In genomic region chr1:156665539-156665938, GRCh38 we compare ENCODE assay signal across 11 cellular contexts. TPM values are rescaled to one million over a fixed set of nuclear protein-coding genes. Genes with fewer than 3 reads are reported as not detected.
A peak's percentile ranks its signal among the peaks of the same experiment; 100 is the strongest.
DNase-seq lines count a peak whose midpoint lies in the region; ATAC-seq and TF ChIP-seq lines count a peak whose summit lies in the region.
"Had no signal": no experiment of that assay in that cellular context is flagged by ENCODE, and none has a peak within 500 bp of the region (broad histone marks: within the 10 kb centered on the region; RNA-seq: fewer than 3 reads in every experiment).

No MANE protein-coding gene starts in this region.

- no peaks in the 10 kb centered on the region for H4K20me1 ChIP-seq in GM23248 (ENCODE audit: insufficient read depth)

- peak overlapping the region; percentile 69 for H3K27ac Mint-ChIP-seq in activated CD4-positive, alpha-beta T cell treated with anti-CD3 and anti-CD28 coated beads, Interleukin-2, amount 10 ng/mL, durations not matched to agents 7 days and 5 days
- H3K27ac Mint-ChIP-seq in activated CD4-positive, alpha-beta T cell treated with anti-CD3 and anti-CD28 coated beads for 36 hours = no peak overlapping the region
- peak overlapping the region; percentile 93 to 99 (median 94) for H3K27ac Mint-ChIP-seq in nephron

- TF ChIP-seq POLR2A in gastroesophageal sphincter (IDR thresholded peaks at IDR 0.05) = no peak
- TF ChIP-seq POLR2A in upper lobe of left lung (IDR thresholded peaks at IDR 0.05) = no peak

- H3K27me3 Mint-ChIP-seq in activated CD4-positive, alpha-beta T cell treated with anti-CD3 and anti-CD28 coated beads, Interleukin-2, amount 10 ng/mL, durations not matched to agents 7 days and 5 days = peaks cover 15% of the 10 kb centered on the region
- H3K27me3 Mint-ChIP-seq in activated CD4-positive, alpha-beta T cell treated with anti-CD3 and anti-CD28 coated beads for 36 hours = peaks cover 2% of the 10 kb centered on the region
- H3K27me3 Mint-ChIP-seq in nephron (ENCODE audit: low read depth) = peaks cover 5% of the 10 kb centered on the region

- peaks cover 2 to 100% (median 83%) of the 10 kb centered on the region in 3 donors for H3K4me1 ChIP-seq in gastroesophageal sphincter
- peaks cover 86 to 93% (median 87%) of the 10 kb centered on the region in 4 donors for H3K4me1 ChIP-seq in upper lobe of left lung
- H3K4me1 ChIP-seq in GM23248 (ENCODE audit: insufficient read depth) = peaks cover 44% of the 10 kb centered on the region

- WGBS in gastroesophageal sphincter (ENCODE audit: low coverage in 1 of 2), 2 donors = 37 to 54% methylated on average over 2 to 3 of the region's 3 CpGs
- 59 to 61% methylated on average over 3 of the region's 3 CpGs for WGBS in upper lobe of left lung, 2 donors
- WGBS in GM23248 (ENCODE audit: low coverage in 1 of 2, low lambda C conversion rate in 2 of 2, missing lambda C conversion rate in 2 of 2), 2 experiments = 75 to 83% methylated on average over 3 of the region's 3 CpGs

- no peaks in the 10 kb centered on the region for H3K36me3 Mint-ChIP-seq in activated CD4-positive, alpha-beta T cell treated with anti-CD3 and anti-CD28 coated beads, Interleukin-2, amount 10 ng/mL, durations not matched to agents 7 days and 5 days (ENCODE audit: low read depth)
- H3K36me3 Mint-ChIP-seq in activated CD4-positive, alpha-beta T cell treated with anti-CD3 and anti-CD28 coated beads for 36 hours (ENCODE audit: low read depth) = no peaks in the 10 kb centered on the region
- H3K36me3 Mint-ChIP-seq in nephron (ENCODE audit: low read depth) = no peaks in the 10 kb centered on the region

- intact Hi-C loops in activated CD4-positive, alpha-beta T cell treated with anti-CD3 and anti-CD28 coated beads for 36 hours (cut with DNase I, micrococcal nuclease) = no loop called here

- H3K4me3 ChIP-seq in gastroesophageal sphincter (no peak overlapping the region), upper lobe of left lung (no peak overlapping the region), GM23248 (no peak overlapping the region)

- H3K9ac ChIP-seq in GM23248 = no peak overlapping the region

- H3K9me3 ChIP-seq in gastroesophageal sphincter (no peaks in the 10 kb centered on the region), upper lobe of left lung (no peaks in the 10 kb centered on the region), GM23248 (ENCODE audit: low read depth) (no peaks in the 10 kb centered on the region)

- CTCF ChIA-PET in activated CD4-positive, alpha-beta T cell treated with anti-CD3 and anti-CD28 coated beads, Interleukin-2, amount 10 ng/mL, durations not matched to agents 7 days and 5 days (lab: Charles Lee) = interaction anchor here (1.2 to 1.8 kb wide), 4 partner anchors 24 to 60 kb away, joined by 3 to 5 read pairs (median 4); no protein-coding TSS in a partner anchor
- CTCF ChIA-PET in activated CD4-positive, alpha-beta T cell treated with anti-CD3 and anti-CD28 coated beads for 36 hours (lab: Charles Lee) = interaction anchor here (0.6 to 1.5 kb wide), 5 partner anchors 10 to 53 kb away, joined by 3 to 4 read pairs (median 4); no protein-coding TSS in a partner anchor

- no peak overlapping the region for H3K4me3 Mint-ChIP-seq in activated CD4-positive, alpha-beta T cell treated with anti-CD3 and anti-CD28 coated beads, Interleukin-2, amount 10 ng/mL, durations not matched to agents 7 days and 5 days
- no peak overlapping the region for H3K4me3 Mint-ChIP-seq in activated CD4-positive, alpha-beta T cell treated with anti-CD3 and anti-CD28 coated beads for 36 hours
- peak overlapping the region; percentile 49 to 73 (median 58) for H3K4me3 Mint-ChIP-seq in nephron

- no peak for TF ChIP-seq EP300 in gastroesophageal sphincter (IDR thresholded peaks at IDR 0.05)
- no peak for TF ChIP-seq EP300 in upper lobe of left lung (IDR thresholded peaks at IDR 0.05)

- no peak overlapping the region for H3K4me2 ChIP-seq in GM23248 (ENCODE audit: unreplicated experiment)

- H3K27me3 ChIP-seq in gastroesophageal sphincter (no peaks in the 10 kb centered on the region), upper lobe of left lung (no peaks in the 10 kb centered on the region), GM23248 (replicated peaks; ENCODE audit: insufficient read depth) (no peaks in the 10 kb centered on the region)

- no peak for ATAC-seq in activated CD4-positive, alpha-beta T cell treated with anti-CD3 and anti-CD28 coated beads for 36 hours
- ATAC-seq in gastroesophageal sphincter (no peak), upper lobe of left lung (ENCODE audit: low FRiP score in 2 of 2) (no peak), HG02642 (IDR thresholded peaks at IDR 0.05; ENCODE audit: poor library complexity, unreplicated experiment) (no peak)

- no peak for TF ChIP-seq CTCF in gastroesophageal sphincter (IDR thresholded peaks at IDR 0.05)
- TF ChIP-seq CTCF in nephron (IDR thresholded peaks at IDR 0.05; ENCODE audit: unreplicated experiment in 3 of 3) = no peak
- no peak for TF ChIP-seq CTCF in upper lobe of left lung (IDR thresholded peaks at IDR 0.05)

- no peaks in the 10 kb centered on the region for H3K9me2 ChIP-seq in GM23248 (ENCODE audit: insufficient read depth)

- no peak for DNase-seq in activated CD4-positive, alpha-beta T cell treated with anti-CD3 and anti-CD28 coated beads, Interleukin-2, amount 10 ng/mL, durations not matched to agents 7 days and 5 days
- no peak for DNase-seq in activated CD4-positive, alpha-beta T cell treated with anti-CD3 and anti-CD28 coated beads for 36 hours
- DNase-seq in upper lobe of left lung = no peak
- DNase-seq in NCI-H748 (lab: John Stamatoyannopoulos, UW; ENCODE audit: unreplicated experiment) = no peak
- DNase-seq in GM23248 = no peak
- DNase-seq: 8988T; stimulated activated naive CD4-positive, alpha-beta T cell treated with Interleukin-2 at 50 U/mL for 16 hours had no signal

- no peaks in the 10 kb centered on the region for H3K79me2 ChIP-seq in GM23248 (ENCODE audit: insufficient read depth)

- peaks cover 33% of the 10 kb centered on the region for H3K4me1 Mint-ChIP-seq in activated CD4-positive, alpha-beta T cell treated with anti-CD3 and anti-CD28 coated beads, Interleukin-2, amount 10 ng/mL, durations not matched to agents 7 days and 5 days
- peaks cover 18% of the 10 kb centered on the region for H3K4me1 Mint-ChIP-seq in activated CD4-positive, alpha-beta T cell treated with anti-CD3 and anti-CD28 coated beads for 36 hours
- peaks cover 87% of the 10 kb centered on the region for H3K4me1 Mint-ChIP-seq in nephron

- in situ Hi-C loops in GM23248 (cut with MboI) = no loop called here

- POLR2A ChIA-PET in activated CD4-positive, alpha-beta T cell treated with anti-CD3 and anti-CD28 coated beads, Interleukin-2, amount 10 ng/mL, durations not matched to agents 7 days and 5 days (lab: Charles Lee) = no interaction called here
- POLR2A ChIA-PET in activated CD4-positive, alpha-beta T cell treated with anti-CD3 and anti-CD28 coated beads for 36 hours (lab: Charles Lee) = interaction anchor here (0.6 kb wide), 1 partner anchor 64 kb away, joined by 8 read pairs; the partner anchor contains the start of gene GPATCH4

- H2AFZ ChIP-seq in GM23248 = no peak overlapping the region

- H3K9me3 Mint-ChIP-seq in activated CD4-positive, alpha-beta T cell treated with anti-CD3 and anti-CD28 coated beads, Interleukin-2, amount 10 ng/mL, durations not matched to agents 7 days and 5 days = no peaks in the 10 kb centered on the region
- no peaks in the 10 kb centered on the region for H3K9me3 Mint-ChIP-seq in activated CD4-positive, alpha-beta T cell treated with anti-CD3 and anti-CD28 coated beads for 36 hours (ENCODE audit: low read depth)
- no peaks in the 10 kb centered on the region for H3K9me3 Mint-ChIP-seq in nephron

- H3K27ac ChIP-seq in gastroesophageal sphincter = peak overlapping the region in 3 of 4 donors; percentile 81 to 85 (median 84)
- H3K27ac ChIP-seq in upper lobe of left lung = peak overlapping the region; percentile 80 to 91 (median 83)
- no peak overlapping the region for H3K27ac ChIP-seq in GM23248

- H3F3A ChIP-seq in GM23248 (ENCODE audit: insufficient read depth) = peaks cover 17% of the 10 kb centered on the region

- no peaks in the 10 kb centered on the region for H3K36me3 ChIP-seq in gastroesophageal sphincter
- no peaks in the 10 kb centered on the region for H3K36me3 ChIP-seq in upper lobe of left lung
- H3K36me3 ChIP-seq in GM23248 (ENCODE audit: low read depth) = no peaks in the 10 kb centered on the region

RNA-seq across cellular contexts. Expression of gene NES, which starts 11.7 kb away (rescaled TPM):
- not detected for total RNA-seq in activated CD4-positive, alpha-beta T cell treated with anti-CD3 and anti-CD28 coated beads, Interleukin-2, amount 10 ng/mL, durations not matched to agents 7 days and 5 days
- total RNA-seq in activated CD4-positive, alpha-beta T cell treated with anti-CD3 and anti-CD28 coated beads for 36 hours = under 1 TPM in 1 of 2 experiments, not detected in 1; 0.02 TPM
- total RNA-seq in gastroesophageal sphincter (10 to 100 TPM; 13.9 to 34.3 (median 23.9) TPM), upper lobe of left lung (10 to 100 TPM; 25.9 to 93.5 (median 34.3) TPM)
- total RNA-seq in GM23248 (2014; rRNA removed; shearing (Covaris generic)) = 15.0 and 23.0 TPM in 2 replicates
- 2.2 TPM in 2 replicates for polyA plus RNA-seq in GM23248 (2016; fragmentation: Nextera tagmentation; extraction: Ambion mirVana)

RNA-seq across cellular contexts. Expression of gene BCAN, which starts 23.6 kb away (rescaled TPM):
- not detected for total RNA-seq in activated CD4-positive, alpha-beta T cell treated with anti-CD3 and anti-CD28 coated beads, Interleukin-2, amount 10 ng/mL, durations not matched to agents 7 days and 5 days
- not detected for total RNA-seq in activated CD4-positive, alpha-beta T cell treated with anti-CD3 and anti-CD28 coated beads for 36 hours
- total RNA-seq in gastroesophageal sphincter (1 to 10 TPM in 2 of 4 donors, under 1 TPM in 1, not detected in 1; 0.50 to 5.0 (median 1.9) TPM), upper lobe of left lung (under 1 TPM in 2 of 6 donors, not detected in 4; 0.11 to 0.13 TPM)
- total RNA-seq in GM23248 (2014; rRNA removed; shearing (Covaris generic)) = not detected in 2 replicates
- not detected in 2 replicates for polyA plus RNA-seq in GM23248 (2016; fragmentation: Nextera tagmentation; extraction: Ambion mirVana)
- polyA plus RNA-seq: neural cell had no signal

RNA-seq across cellular contexts. Expression of gene CRABP2, which starts 39.8 kb away (rescaled TPM):
- total RNA-seq in activated CD4-positive, alpha-beta T cell treated with anti-CD3 and anti-CD28 coated beads, Interleukin-2, amount 10 ng/mL, durations not matched to agents 7 days and 5 days = 1 to 10 TPM in 1 of 2 experiments, under 1 TPM in 1; 0.77 to 1.1 TPM
- total RNA-seq in activated CD4-positive, alpha-beta T cell treated with anti-CD3 and anti-CD28 coated beads for 36 hours = under 1 TPM; 0.88 to 0.98 TPM
- total RNA-seq in gastroesophageal sphincter = 10 to 100 TPM in 1 of 4 donors, 1 to 10 TPM in 2, under 1 TPM in 1; 0.54 to 36.7 (median 6.0) TPM
- total RNA-seq in upper lobe of left lung = 1 to 10 TPM in 4 of 6 donors, under 1 TPM in 1, not detected in 1; 0.76 to 8.1 (median 3.9) TPM
- total RNA-seq in GM23248 (2014; rRNA removed; shearing (Covaris generic)) = 23.3 and 38.8 TPM in 2 replicates
- polyA plus RNA-seq in GM23248 (2016; fragmentation: Nextera tagmentation; extraction: Ambion mirVana) = 64.1 and 68.6 TPM in 2 replicates

RNA-seq across cellular contexts. Expression of gene HAPLN2, which starts 46.3 kb away (rescaled TPM):
- total RNA-seq in activated CD4-positive, alpha-beta T cell treated with anti-CD3 and anti-CD28 coated beads, Interleukin-2, amount 10 ng/mL, durations not matched to agents 7 days and 5 days = under 1 TPM in 1 of 2 experiments, not detected in 1; 0.62 TPM
- under 1 TPM in 1 of 2 experiments, not detected in 1; 0.34 TPM for total RNA-seq in activated CD4-positive, alpha-beta T cell treated with anti-CD3 and anti-CD28 coated beads for 36 hours
- total RNA-seq in gastroesophageal sphincter (1 to 10 TPM in 2 of 4 donors, under 1 TPM in 2; 0.13 to 3.0 (median 1.2) TPM), upper lobe of left lung (1 to 10 TPM in 1 of 6 donors, under 1 TPM in 2, not detected in 3; 0.14 to 5.0 (median 0.37) TPM)
- total RNA-seq in GM23248 (2014; rRNA removed; shearing (Covaris generic)) = not detected in 2 replicates
- polyA plus RNA-seq in GM23248 (2016; fragmentation: Nextera tagmentation; extraction: Ambion mirVana) = not detected in 2 replicates

Comparison
In these comparisons a context has a peak if more than half of its experiments do, and no peak if none do; other contexts are left out.
1. H3K4me3 Mint-ChIP-seq: peak in nephron (3 of 3); none in activated CD4-positive, alpha-beta T cell treated with anti-CD3 and anti-CD28 coated beads, Interleukin-2, amount 10 ng/mL, durations not matched to agents 7 days and 5 days (single experiment) and activated CD4-positive, alpha-beta T cell treated with anti-CD3 and anti-CD28 coated beads for 36 hours (single experiment).
2. RNA of gene NES, which starts 11.7 kb away (total RNA-seq): 25.9 to 93.5 TPM in upper lobe of left lung, 13.9 to 34.3 TPM in gastroesophageal sphincter and 15.0 to 23.0 TPM in GM23248; 0.02 TPM in activated CD4-positive, alpha-beta T cell treated with anti-CD3 and anti-CD28 coated beads for 36 hours and not detected in activated CD4-positive, alpha-beta T cell treated with anti-CD3 and anti-CD28 coated beads, Interleukin-2, amount 10 ng/mL, durations not matched to agents 7 days and 5 days; every median in the first group is over 10 times any median in the second.